25 cellular contexts compared by ENCODE assay signal in the genomic region with DNA sequence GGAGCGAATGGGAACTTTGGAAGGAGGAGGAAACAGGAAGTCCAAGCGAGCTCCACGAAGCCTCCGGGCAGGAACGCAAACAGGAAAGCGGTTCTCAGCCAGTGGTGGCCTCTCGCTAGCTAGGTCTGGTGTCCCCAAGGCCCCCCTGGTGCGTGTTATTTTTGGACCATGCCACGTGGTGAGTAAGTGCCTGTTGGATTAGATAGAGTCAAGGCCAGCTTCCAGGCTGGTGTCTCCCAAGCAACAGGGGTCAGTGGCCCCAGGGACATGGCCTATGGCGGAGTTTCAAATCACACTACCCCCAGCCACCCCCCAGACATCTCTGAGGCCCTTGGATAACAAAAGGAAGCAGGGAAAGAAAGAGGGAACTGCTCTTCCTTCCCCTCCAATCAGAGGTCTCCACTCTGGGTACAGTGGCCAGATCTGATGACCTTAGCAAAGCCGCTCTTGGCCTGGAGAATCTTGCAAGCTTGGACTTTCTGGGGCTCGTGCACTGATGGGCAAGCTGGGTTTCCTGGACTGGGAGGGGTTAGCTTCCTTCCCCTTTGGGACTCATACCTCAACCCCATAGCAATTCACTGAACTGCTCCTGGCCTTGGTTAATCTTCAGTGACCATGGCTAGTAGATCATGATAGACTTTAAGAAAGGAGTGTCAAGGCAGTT. TPM values are rescaled to one million over a fixed set of nuclear protein-coding genes. Genes with fewer than 3 reads are reported as not detected.
DNase-seq lines count a peak whose midpoint lies in the region; ATAC-seq and TF ChIP-seq lines count a peak whose summit lies in the region.
"Had no signal": no experiment of that assay in that cellular context is flagged by ENCODE, and none has a peak within 500 bp of the region (broad histone marks: within the 10 kb centered on the region; RNA-seq: fewer than 3 reads in every experiment).

No MANE protein-coding gene starts in this region.

- DNase-seq in adrenal gland (peak; percentile 46 to 76 (median 64)), Right ventricle myocardium superior (peak; percentile 79), right lobe of liver (peak; percentile 54 to 83 (median 79)), gastrocnemius medialis (peak; percentile 55 to 84), omental fat pad (ENCODE audit: low spot score) (no peak)
- no peak for DNase-seq in activated CD4-positive, CD25-positive, alpha-beta regulatory T cell treated with anti-CD3 and anti-CD28 coated beads, Interleukin-2, amount 50 U/mL, for 72 hours
- no peak for DNase-seq in activated T-cell treated with anti-CD3 and anti-CD28 coated beads, Interleukin-2, amount 50 U/mL, for 1 hour
- DNase-seq in CD8-positive, alpha-beta T cell, result no peak
- DNase-seq: activated naive CD4-positive, alpha-beta T cell treated with anti-CD3 and anti-CD28 coated beads for 36 hours; activated T-cell treated with anti-CD3 and anti-CD28 coated beads, Interleukin-2, amount 50 U/mL, for 24 hours; DND-41; erythroblast; foreskin fibroblast; NCI-H2171 treated with DMSO at 0.1 percent for 48 hours; NCI-H774; stimulated activated CD4-positive, alpha-beta T cell treated with anti-CD3 and anti-CD28 coated beads, Interleukin-12 subunit alpha, Interleukin-12 subunit beta, amount 100 ng/mL, for 4 hours; stimulated activated CD4-positive, alpha-beta T cell treated with anti-CD3 and anti-CD28 coated beads, Interleukin-4, amount 100 ng/mL, for 4 hours; SW 1271 had no signal

- peaks cover 3% of the 10 kb centered on the region for H3K27me3 Mint-ChIP-seq in CD8-positive, alpha-beta T cell (ENCODE audit: low read depth)
- H3K27me3 Mint-ChIP-seq: central memory CD8-positive, alpha-beta T cell had no signal

- H3K27me3 ChIP-seq in adrenal gland (no peaks in the 10 kb centered on the region), right lobe of liver (no peaks in the 10 kb centered on the region), gastrocnemius medialis (no peaks in the 10 kb centered on the region)
- H3K27me3 ChIP-seq in CD8-positive, alpha-beta T cell (ENCODE audit: insufficient read depth, low read length), result no peaks in the 10 kb centered on the region
- H3K27me3 ChIP-seq: BLaER1 had no signal

- 51 to 71% (median 54%) methylated on average over 7 to 12 of the region's 12 CpGs for WGBS in adrenal gland, 4 donors
- WGBS in right lobe of liver (ENCODE audit: insufficient coverage, low coverage, low lambda C conversion rate, missing lambda C conversion rate), result 16% methylated on average over 8 of the region's 12 CpGs

- H3K9me3 Mint-ChIP-seq in CD8-positive, alpha-beta T cell, result no peaks in the 10 kb centered on the region
- H3K9me3 Mint-ChIP-seq: activated naive CD4-positive, alpha-beta T cell treated with anti-CD3 and anti-CD28 coated beads for 36 hours; activated T-cell treated with anti-CD3 and anti-CD28 coated beads, Interleukin-2, amount 50 U/mL, for 24 hours; central memory CD8-positive, alpha-beta T cell; stimulated activated naive CD8-positive, alpha-beta T cell treated with anti-CD3 and anti-CD28 coated beads, Interleukin-15, Interleukin-2, amounts not matched to agents 100 ng/mL and 50 ng/mL, for 24 hours had no signal

- CTCF ChIA-PET in CD8-positive, alpha-beta T cell (lab: Charles Lee), result no interaction called here

- H3K36me3 ChIP-seq in adrenal gland (replicated peaks in 1 of 2) (no peaks in the 10 kb centered on the region), right lobe of liver (no peaks in the 10 kb centered on the region), gastrocnemius medialis (no peaks in the 10 kb centered on the region)
- no peaks in the 10 kb centered on the region for H3K36me3 ChIP-seq in CD8-positive, alpha-beta T cell (ENCODE audit: insufficient read depth, low read length)
- H3K36me3 ChIP-seq: BLaER1 had no signal

- H3K4me3 Mint-ChIP-seq in CD8-positive, alpha-beta T cell, result no peak overlapping the region
- H3K4me3 Mint-ChIP-seq: activated naive CD4-positive, alpha-beta T cell treated with anti-CD3 and anti-CD28 coated beads for 36 hours; activated T-cell treated with anti-CD3 and anti-CD28 coated beads, Interleukin-2, amount 50 U/mL, for 24 hours; central memory CD8-positive, alpha-beta T cell; stimulated activated naive CD8-positive, alpha-beta T cell treated with anti-CD3 and anti-CD28 coated beads, Interleukin-15, Interleukin-2, amounts not matched to agents 100 ng/mL and 50 ng/mL, for 24 hours had no signal

- intact Hi-C loops in adrenal gland (cut with DNase I) (no loop called here), Right ventricle myocardium superior (cut with DNase I) (no loop called here), right lobe of liver (cut with DNase I) (no loop called here), gastrocnemius medialis (cut with DNase I; ENCODE audit: low total_unique reads) (no loop called here)
- intact Hi-C loops in CD8-positive, alpha-beta T cell (cut with DNase I, micrococcal nuclease), result no loop called here

- no peak overlapping the region for H3K4me3 ChIP-seq in adrenal gland
- H3K4me3 ChIP-seq in right lobe of liver, result peak overlapping the region in 1 of 3 donors; percentile 13
- peak overlapping the region in 2 of 4 donors; percentile 0 to 17 for H3K4me3 ChIP-seq in gastrocnemius medialis
- H3K4me3 ChIP-seq in CD8-positive, alpha-beta T cell (ENCODE audit: low read depth, low read length), result no peak overlapping the region
- H3K4me3 ChIP-seq: A549, BLaER1 had no signal

- H3K27ac ChIP-seq in adrenal gland (peak overlapping the region in 2 of 5 donors; percentile 52 to 70), right lobe of liver (no peak overlapping the region), gastrocnemius medialis (peak overlapping the region; percentile 71 to 89 (median 82))
- H3K27ac ChIP-seq in CD8-positive, alpha-beta T cell (ENCODE audit: low read depth, low read length), result no peak overlapping the region
- H3K27ac ChIP-seq: A549, BLaER1, KMS-11 had no signal

- ATAC-seq in Right ventricle myocardium superior (ENCODE audit: poor library complexity) (peak; percentile 91), right lobe of liver (peak; percentile 89 to 94 (median 92)), gastrocnemius medialis (peak; percentile 53 to 75), omental fat pad (ENCODE audit: low FRiP score) (no peak)
- no peak for ATAC-seq in CD8-positive, alpha-beta T cell
- ATAC-seq: A549 had no signal

- H3K27ac Mint-ChIP-seq in CD8-positive, alpha-beta T cell, result no peak overlapping the region
- H3K27ac Mint-ChIP-seq: activated naive CD4-positive, alpha-beta T cell treated with anti-CD3 and anti-CD28 coated beads for 36 hours; activated T-cell treated with anti-CD3 and anti-CD28 coated beads, Interleukin-2, amount 50 U/mL, for 24 hours; stimulated activated naive CD8-positive, alpha-beta T cell treated with anti-CD3 and anti-CD28 coated beads, Interleukin-15, Interleukin-2, amounts not matched to agents 100 ng/mL and 50 ng/mL, for 24 hours had no signal

- no peaks in the 10 kb centered on the region for H3K4me1 Mint-ChIP-seq in CD8-positive, alpha-beta T cell (ENCODE audit: low read depth)
- H3K4me1 Mint-ChIP-seq: central memory CD8-positive, alpha-beta T cell had no signal

- TF ChIP-seq POLR2A in adrenal gland (IDR thresholded peaks at IDR 0.05), result no peak
- no peak for TF ChIP-seq POLR2A in right lobe of liver (IDR thresholded peaks at IDR 0.05)
- TF ChIP-seq POLR2A in gastrocnemius medialis (IDR thresholded peaks at IDR 0.05), result peak; percentile 36 to 44

- in situ Hi-C loops in gastrocnemius medialis (cut with MboI; ENCODE audit: low sequenced_read_pairs in 4 of 4), result no loop called here

- H3K36me3 Mint-ChIP-seq in CD8-positive, alpha-beta T cell, result no peaks in the 10 kb centered on the region

- H3K4me1 ChIP-seq in adrenal gland (replicated peaks in 1 of 2) (peaks cover 0 to 9% of the 10 kb centered on the region in 2 donors), right lobe of liver (peaks cover 0 to 11% (median 0%) of the 10 kb centered on the region in 4 donors), gastrocnemius medialis (peaks cover 16 to 18% of the 10 kb centered on the region in 2 donors)
- no peaks in the 10 kb centered on the region for H3K4me1 ChIP-seq in CD8-positive, alpha-beta T cell (ENCODE audit: insufficient read depth, low read length)
- H3K4me1 ChIP-seq: A549, BLaER1 had no signal

- H3K9me3 ChIP-seq in adrenal gland (replicated peaks in 1 of 3), result no peaks in the 10 kb centered on the region
- no peaks in the 10 kb centered on the region for H3K9me3 ChIP-seq in right lobe of liver
- H3K9me3 ChIP-seq in gastrocnemius medialis, result no peaks in the 10 kb centered on the region
- no peaks in the 10 kb centered on the region for H3K9me3 ChIP-seq in CD8-positive, alpha-beta T cell (ENCODE audit: low read length)
- H3K9me3 ChIP-seq: A549, BLaER1 had no signal

- POLR2A ChIA-PET in CD8-positive, alpha-beta T cell (lab: Charles Lee), result no interaction called here

- TF ChIP-seq CTCF in adrenal gland (IDR thresholded peaks at IDR 0.05), result no peak
- no peak for TF ChIP-seq CTCF in right lobe of liver (IDR thresholded peaks at IDR 0.05)
- no peak for TF ChIP-seq CTCF in gastrocnemius medialis (IDR thresholded peaks at IDR 0.05 in 4 of 5, conservative IDR thresholded peaks at IDR 0.05 in 1 of 5)
- no peak for TF ChIP-seq CTCF in omental fat pad (IDR thresholded peaks at IDR 0.05)
- no peak for TF ChIP-seq CTCF in CD8-positive, alpha-beta T cell (IDR thresholded peaks at IDR 0.05)

RNA-seq across cellular contexts. Expression of a gene that starts 58.2 kb away (rescaled TPM):
- 100 to 1,000 TPM in 1 of 8 donors, 10 to 100 TPM in 7; 44.4 to 114 (median 70.0) TPM for total RNA-seq in adrenal gland
- polyA plus RNA-seq in adrenal gland, result 10 to 100 TPM in 1 of 3 donors, 1 to 10 TPM in 2; 7.2 to 15.3 (median 8.5) TPM
- 19.6 TPM for total RNA-seq in Right ventricle myocardium superior
- 10 to 100 TPM; 19.0 to 43.8 (median 27.7) TPM for total RNA-seq in right lobe of liver
- total RNA-seq in gastrocnemius medialis, result 10 to 100 TPM; 10.9 to 46.7 (median 32.5) TPM
- total RNA-seq in omental fat pad, result 10 to 100 TPM; 49.8 to 83.6 (median 67.8) TPM
- total RNA-seq in CD8-positive, alpha-beta T cell, result 10 to 100 TPM; 21.4 to 24.8 TPM
- total RNA-seq: HT-29, OCI-LY7 had no signal

Comparison
In these comparisons a context has a peak if more than half of its experiments do, and no peak if none do; other contexts are left out.
1. DNase-seq: peak in adrenal gland (7 of 7), Right ventricle myocardium superior (single experiment), right lobe of liver (3 of 3) and gastrocnemius medialis (2 of 2); none in activated CD4-positive, CD25-positive, alpha-beta regulatory T cell treated with anti-CD3 and anti-CD28 coated beads, Interleukin-2, amount 50 U/mL, for 72 hours (single experiment), omental fat pad (single experiment), activated T-cell treated with anti-CD3 and anti-CD28 coated beads, Interleukin-2, amount 50 U/mL, for 1 hour (single experiment) and CD8-positive, alpha-beta T cell (0 of 7).
2. H3K27ac ChIP-seq: peak in gastrocnemius medialis (4 of 4); none in right lobe of liver (0 of 3) and CD8-positive, alpha-beta T cell (single experiment).
3. POLR2A ChIP-seq: peak in gastrocnemius medialis (2 of 2); none in adrenal gland (0 of 2) and right lobe of liver (single experiment).
4. ATAC-seq: peak in Right ventricle myocardium superior (single experiment), right lobe of liver (4 of 4) and gastrocnemius medialis (2 of 2); none in omental fat pad (single experiment) and CD8-positive, alpha-beta T cell (single experiment).